Comparison of ENCODE assay signal across 27 cellular contexts in genomic region chr3:69389520-69390248, GRCh38. TPM values are rescaled to one million over a fixed set of nuclear protein-coding genes. Genes with fewer than 3 reads are reported as not detected.
DNase-seq lines count a peak whose midpoint lies in the region; ATAC-seq and TF ChIP-seq lines count a peak whose summit lies in the region.
"Had no signal": no experiment of that assay in that cellular context is flagged by ENCODE, and none has a peak within 500 bp of the region (broad histone marks: within the 10 kb centered on the region; RNA-seq: fewer than 3 reads in every experiment).

No MANE protein-coding gene starts in this region.

- ATAC-seq in left ventricle myocardium superior = peak; percentile 7
- peak; percentile 44 for ATAC-seq in upper lobe of right lung
- ATAC-seq in GM18502 (IDR thresholded peaks at IDR 0.05; ENCODE audit: poor library complexity, unreplicated experiment) = no peak
- ATAC-seq in GM18498 (IDR thresholded peaks at IDR 0.05; ENCODE audit: unreplicated experiment) = no peak
- ATAC-seq: A549; activated CD8-positive, alpha-beta T cell treated with anti-CD3 and anti-CD28 coated beads, Interleukin-2, amount 10 ng/mL, durations not matched to agents 7 days and 5 days; gastroesophageal sphincter; lower lobe of right lung; psoas muscle had no signal

- H3K27ac ChIP-seq in left ventricle myocardium inferior (replicated peaks) (no peak overlapping the region), upper lobe of right lung (no peak overlapping the region)
- H3K27ac ChIP-seq: A549, esophagus squamous epithelium, gastroesophageal sphincter, HL-60, lower lobe of right lung, psoas muscle had no signal

- intact Hi-C loops in left ventricle myocardium superior (cut with micrococcal nuclease) (no loop called here), left ventricle myocardium inferior (cut with micrococcal nuclease) (no loop called here), upper lobe of right lung (cut with DNase I) (no loop called here)

- H3K27me3 ChIP-seq in left ventricle myocardium inferior (ENCODE audit: low read depth) = peaks cover 5% of the 10 kb centered on the region
- no peaks in the 10 kb centered on the region for H3K27me3 ChIP-seq in upper lobe of right lung
- H3K27me3 ChIP-seq: BE2C had no signal

- DNase-seq in left ventricle myocardium superior (no peak), left ventricle myocardium inferior (no peak), T1000 (lab: John Stamatoyannopoulos, UW) (peak; percentile 16), islet precursor cell (peak; percentile 76), upper lobe of right lung (no peak), GM19238 (ENCODE audit: insufficient read length, low spot score) (no peak)
- DNase-seq: activated CD4-positive, alpha-beta T cell treated with anti-CD3 and anti-CD28 coated beads for 1 hour; activated CD8-positive, alpha-beta T cell treated with anti-CD3 and anti-CD28 coated beads, Interleukin-2, amount 10 ng/mL, durations not matched to agents 7 days and 5 days; activated effector memory CD4-positive, alpha-beta T cell treated with Interleukin-2 at 50 U/mL for 16 hours; activated naive CD8-positive, alpha-beta T cell treated with anti-CD3 and anti-CD28 coated beads, Interleukin-2, amount 10 ng/mL, durations not matched to agents 7 days and 5 days; activated T-cell treated with anti-CD3 and anti-CD28 coated beads for 4 hours; BE2C; cerebellar nuclear complex; esophagus squamous epithelium; H9; lower lobe of right lung; NCI-H1417; NCI-H446; psoas muscle; SHP77 treated with DMSO at 0.1 percent for 48 hours; stimulated activated CD4-positive, alpha-beta T cell treated with anti-CD3 and anti-CD28 coated beads, Interleukin-1b, Interleukin-23, amount 100 ng/mL, for 48 hours; T-helper 1 cell had no signal

- H3K4me1 ChIP-seq in left ventricle myocardium inferior (peaks cover 49% of the 10 kb centered on the region), upper lobe of right lung (peaks cover 29% of the 10 kb centered on the region)
- H3K4me1 ChIP-seq: A549, BE2C had no signal

- TF ChIP-seq CTCF in left ventricle myocardium inferior (IDR thresholded peaks at IDR 0.05; ENCODE audit: borderline replicate concordance) (no peak), upper lobe of right lung (IDR thresholded peaks at IDR 0.05) (no peak)

- H3K9me3 ChIP-seq in left ventricle myocardium inferior (replicated peaks) = no peaks in the 10 kb centered on the region
- no peaks in the 10 kb centered on the region for H3K9me3 ChIP-seq in upper lobe of right lung
- H3K9me3 ChIP-seq: A549, BE2C, esophagus squamous epithelium, gastroesophageal sphincter, lower lobe of right lung, psoas muscle had no signal

- no peaks in the 10 kb centered on the region for H3K36me3 ChIP-seq in left ventricle myocardium inferior
- H3K36me3 ChIP-seq in upper lobe of right lung = no peaks in the 10 kb centered on the region
- H3K36me3 ChIP-seq: BE2C, esophagus squamous epithelium, gastroesophageal sphincter, lower lobe of right lung had no signal

- H3K4me3 ChIP-seq in left ventricle myocardium inferior (no peak overlapping the region), upper lobe of right lung (no peak overlapping the region)
- H3K4me3 ChIP-seq: A549, esophagus squamous epithelium, gastroesophageal sphincter, lower lobe of right lung, psoas muscle had no signal

RNA-seq across cellular contexts. Expression of gene FRMD4B, which starts 3.8 kb away (rescaled TPM):
- total RNA-seq in left ventricle myocardium superior (14.0 TPM), left ventricle myocardium inferior (16.1 TPM), upper lobe of right lung (60.7 TPM)

Comparison
In these comparisons a context has a peak if more than half of its experiments do, and no peak if none do; other contexts are left out.
1. ATAC-seq: peak in left ventricle myocardium superior (single experiment) and upper lobe of right lung (single experiment); none in GM18502 (single experiment) and GM18498 (single experiment).
2. DNase-seq: peak in T1000 (single experiment) and islet precursor cell (single experiment); none in left ventricle myocardium superior (single experiment), left ventricle myocardium inferior (single experiment), upper lobe of right lung (single experiment) and GM19238 (single experiment).